1 cellular context compared by ENCODE assay signal in genomic region chr2:200354823-200355751, GRCh38.
TF ChIP-seq lines count a peak whose summit lies in the region.

No MANE protein-coding gene starts in this region.

TF ChIP-seq in H1, 55 proteins besides CTCF, POLR2A, EP300 and RAD21:
- TF ChIP-seq CTBP2 (IDR thresholded peaks at IDR 0.05; ENCODE audit: borderline replicate concordance, insufficient read depth, insufficient read length, low read length) (no peak), CHD2 (IDR thresholded peaks at IDR 0.05; ENCODE audit: low read length) (no peak), HDAC6 (IDR thresholded peaks at IDR 0.05; ENCODE audit: low read depth, low read length) (no peak), SUZ12 (IDR thresholded peaks at IDR 0.05; ENCODE audit: low read length) (no peak), SIX5 (IDR thresholded peaks at IDR 0.05; ENCODE audit: low read depth, low read length) (no peak), ATF3 (IDR thresholded peaks at IDR 0.05; ENCODE audit: insufficient read depth, low read depth, low read length) (no peak), TBP (IDR thresholded peaks at IDR 0.05; ENCODE audit: low read depth, low read length) (no peak), TCF12 (IDR thresholded peaks at IDR 0.05; ENCODE audit: low read depth, low read length) (no peak), E2F6 (IDR thresholded peaks at IDR 0.05) (no peak), CHD1 (IDR thresholded peaks at IDR 0.05; ENCODE audit: low read depth, low read length) (no peak), RXRA (IDR thresholded peaks at IDR 0.05; ENCODE audit: insufficient read depth, low read depth, low read length) (no peak), EZH2 (IDR thresholded peaks at IDR 0.05; ENCODE audit: low read depth, low read length, severe bottlenecking) (no peak)
